1 cellular context compared by ENCODE assay signal in the genomic region with DNA sequence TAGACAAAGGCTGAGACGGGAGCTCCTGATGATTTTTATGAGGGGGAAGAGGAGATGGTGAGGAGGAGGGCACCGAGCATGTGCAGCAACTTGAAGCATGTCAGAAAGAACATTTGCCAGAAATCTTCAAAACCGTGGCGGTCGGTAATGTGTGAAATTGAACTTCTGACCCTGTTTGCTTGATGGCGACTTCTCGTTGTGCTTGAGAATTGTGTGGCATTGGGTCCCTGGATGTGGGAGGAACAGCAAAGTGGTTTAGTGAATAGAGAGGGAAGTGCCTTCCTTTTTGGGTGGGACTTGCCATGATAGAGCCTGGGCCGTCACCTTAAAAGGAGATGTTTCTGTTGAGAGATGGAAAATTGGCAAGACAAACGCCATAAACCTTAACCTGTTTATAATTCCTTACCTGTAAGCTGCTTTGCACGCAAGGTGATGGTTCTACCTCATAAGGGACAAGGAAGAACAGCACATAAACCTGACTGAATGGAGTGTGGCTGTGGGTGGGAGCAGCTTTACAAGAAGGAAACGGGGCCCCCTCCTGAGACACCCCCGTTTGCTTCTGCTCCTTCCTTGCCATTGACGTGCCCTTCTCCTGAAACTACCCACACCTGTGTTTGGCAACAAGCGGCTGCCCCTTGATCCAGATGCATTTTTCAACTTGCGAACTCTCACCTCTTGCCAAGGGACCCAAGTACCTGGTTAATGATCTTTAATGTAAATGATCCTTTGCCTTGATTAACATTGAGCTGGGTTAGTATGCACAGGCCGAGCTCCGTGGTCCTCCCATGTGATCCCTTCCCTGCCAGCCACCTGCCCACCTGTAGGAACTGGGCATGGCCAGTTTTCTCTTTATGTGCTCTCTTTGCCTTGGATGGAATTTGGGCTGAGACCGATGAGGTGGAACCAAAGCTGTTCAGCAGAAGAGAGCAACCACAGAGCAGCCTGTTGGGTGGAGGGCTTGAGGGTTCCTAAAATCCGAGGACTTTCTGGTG.
TF ChIP-seq lines count a peak whose summit lies in the region.

No MANE protein-coding gene starts in this region.

TF ChIP-seq in H1, 55 proteins besides CTCF, POLR2A, EP300 and RAD21:
- TF ChIP-seq SRF (IDR thresholded peaks at IDR 0.05; ENCODE audit: low read depth, low read length) (peak; percentile 4; the same call in 1 of the 2 replicates), FOSL1 (IDR thresholded peaks at IDR 0.05; ENCODE audit: insufficient read depth, low read depth, low read length) (no peak)
- TF ChIP-seq, protein P1, sequence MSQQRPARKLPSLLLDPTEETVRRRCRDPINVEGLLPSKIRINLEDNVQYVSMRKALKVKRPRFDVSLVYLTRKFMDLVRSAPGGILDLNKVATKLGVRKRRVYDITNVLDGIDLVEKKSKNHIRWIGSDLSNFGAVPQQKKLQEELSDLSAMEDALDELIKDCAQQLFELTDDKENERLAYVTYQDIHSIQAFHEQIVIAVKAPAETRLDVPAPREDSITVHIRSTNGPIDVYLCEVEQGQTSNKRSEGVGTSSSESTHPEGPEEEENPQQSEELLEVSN (IDR thresholded peaks at IDR 0.05) = peak; percentile 46; the same call in 1 of the 2 replicates
TF ChIP-seq in H1: peak in this region for 2.
